8 cellular contexts compared by ENCODE assay signal in the genomic region with DNA sequence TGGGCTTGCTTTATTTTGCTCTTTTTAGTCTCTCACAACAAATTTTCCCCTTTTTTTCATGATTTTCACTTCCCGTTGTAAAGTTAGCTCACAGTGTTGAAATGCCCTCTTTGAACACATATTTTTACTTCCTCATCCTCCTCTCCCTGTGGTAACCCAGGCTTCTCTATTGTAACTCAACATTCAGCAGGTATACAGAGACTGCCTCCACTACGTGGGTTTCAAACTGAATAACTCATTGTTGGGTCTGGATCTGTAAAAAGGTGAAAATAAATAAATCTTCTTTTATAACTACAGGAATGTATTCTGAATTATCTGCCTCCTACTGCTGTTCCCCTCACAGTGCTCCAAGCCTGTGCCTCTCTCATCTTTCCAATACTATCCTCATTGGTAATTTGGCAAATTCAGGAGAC.
DNase-seq lines count a peak whose midpoint lies in the region; ATAC-seq and TF ChIP-seq lines count a peak whose summit lies in the region.

No MANE protein-coding gene starts in this region.

- TF ChIP-seq CTCF in CD8-positive, alpha-beta T cell (IDR thresholded peaks at IDR 0.05): no peak
- TF ChIP-seq CTCF in WI38 (IDR thresholded peaks at IDR 0.05; ENCODE audit: low read depth, low read length): no peak

- no peaks in the 10 kb centered on the region for H3K27me3 Mint-ChIP-seq in CD8-positive, alpha-beta T cell (ENCODE audit: low read depth)

- ATAC-seq in CD8-positive, alpha-beta T cell: no peak
- ATAC-seq in HG02759 (IDR thresholded peaks at IDR 0.05; ENCODE audit: unreplicated experiment): peak; percentile 60
- no peak for ATAC-seq in GM21737 (IDR thresholded peaks at IDR 0.05; ENCODE audit: unreplicated experiment)

- H3K27ac Mint-ChIP-seq in CD8-positive, alpha-beta T cell: peak overlapping the region; percentile 47

- no peak overlapping the region for H3K4me3 ChIP-seq in CD8-positive, alpha-beta T cell (ENCODE audit: low read depth, low read length)
- peak overlapping the region; percentile 67 for H3K4me3 ChIP-seq in WI38 (ENCODE audit: low read depth, low read length)

- POLR2A ChIA-PET in CD8-positive, alpha-beta T cell (lab: Charles Lee): interaction anchor here (1.3 kb wide), 1 partner anchor 160 kb away, joined by 3 read pairs; no protein-coding TSS in a partner anchor

- CTCF ChIA-PET in CD8-positive, alpha-beta T cell (lab: Charles Lee): interaction anchor here (0.7 kb wide), 1 partner anchor 19 kb away, joined by 3 read pairs; no protein-coding TSS in a partner anchor

- H3K27ac ChIP-seq in CD8-positive, alpha-beta T cell (ENCODE audit: low read depth, low read length): no peak overlapping the region

- H3K4me1 Mint-ChIP-seq in CD8-positive, alpha-beta T cell (ENCODE audit: low read depth): peaks cover 52% of the 10 kb centered on the region

- no peaks in the 10 kb centered on the region for H3K27me3 ChIP-seq in CD8-positive, alpha-beta T cell (ENCODE audit: insufficient read depth, low read length)

- intact Hi-C loops in CD8-positive, alpha-beta T cell (cut with DNase I, micrococcal nuclease): loop anchor here in 1 of 2 experiments (5.0 kb wide), 1 partner anchor 955 kb away; no protein-coding TSS in a partner anchor
- intact Hi-C loops in posterior vena cava (cut with DNase I): no loop called here

- no peaks in the 10 kb centered on the region for H3K9me3 ChIP-seq in CD8-positive, alpha-beta T cell (ENCODE audit: low read length)

- H3K9me3 Mint-ChIP-seq in CD8-positive, alpha-beta T cell: no peaks in the 10 kb centered on the region

- H3K4me1 ChIP-seq in CD8-positive, alpha-beta T cell (ENCODE audit: insufficient read depth, low read length): peaks cover 16% of the 10 kb centered on the region

- H3K36me3 Mint-ChIP-seq in CD8-positive, alpha-beta T cell: peaks cover 30% of the 10 kb centered on the region

- no peak overlapping the region for H3K4me3 Mint-ChIP-seq in CD8-positive, alpha-beta T cell

- peaks cover 6% of the 10 kb centered on the region for H3K36me3 ChIP-seq in CD8-positive, alpha-beta T cell (ENCODE audit: insufficient read depth, low read length)

- DNase-seq in CD8-positive, alpha-beta T cell: no peak
- peak; percentile 74 for DNase-seq in medulla oblongata (ENCODE audit: extremely low spot score)
- no peak for DNase-seq in ecto neural progenitor cell (ENCODE audit: low spot score)
- DNase-seq in NCI-H2029 (lab: John Stamatoyannopoulos, UW): no peak
- DNase-seq in posterior vena cava (ENCODE audit: low spot score): no peak
